ENCODE assay signal across 8 cellular contexts in the genomic region with DNA sequence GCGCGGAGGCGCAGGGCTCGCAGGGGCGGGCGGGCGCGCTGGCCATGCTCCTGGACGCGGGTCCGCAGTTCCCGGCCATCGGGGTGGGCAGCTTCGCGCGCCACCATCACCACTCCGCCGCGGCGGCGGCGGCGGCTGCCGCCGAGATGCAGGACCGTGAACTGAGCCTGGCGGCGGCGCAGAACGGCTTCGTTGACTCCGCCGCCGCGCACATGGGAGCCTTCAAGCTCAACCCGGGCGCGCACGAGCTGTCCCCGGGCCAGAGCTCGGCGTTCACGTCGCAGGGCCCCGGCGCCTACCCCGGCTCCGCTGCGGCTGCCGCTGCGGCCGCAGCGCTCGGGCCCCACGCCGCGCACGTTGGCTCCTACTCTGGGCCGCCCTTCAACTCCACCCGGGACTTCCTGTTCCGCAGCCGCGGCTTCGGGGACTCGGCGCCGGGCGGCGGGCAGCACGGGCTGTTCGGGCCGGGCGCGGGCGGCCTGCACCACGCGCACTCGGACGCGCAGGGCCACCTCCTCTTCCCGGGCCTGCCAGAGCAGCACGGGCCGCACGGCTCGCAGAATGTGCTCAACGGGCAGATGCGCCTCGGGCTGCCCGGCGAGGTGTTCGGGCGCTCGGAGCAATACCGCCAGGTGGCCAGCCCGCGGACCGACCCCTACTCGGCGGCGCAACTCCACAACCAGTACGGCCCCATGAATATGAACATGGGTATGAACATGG. TPM values are rescaled to one million over a fixed set of nuclear protein-coding genes. Genes with fewer than 3 reads are reported as not detected.
DNase-seq lines count a peak whose midpoint lies in the region; ATAC-seq, FAIRE-seq and TF ChIP-seq lines count a peak whose summit lies in the region.

No MANE protein-coding gene starts in this region.

- H3K4me3 ChIP-seq in HUES48 (ENCODE audit: low read depth, low read length) = peak overlapping the region; percentile 88
- H3K4me3 ChIP-seq in K562 = peak overlapping the region; percentile 59
- peak overlapping the region; percentile 49 for H3K4me3 ChIP-seq in lower lobe of right lung
- H3K4me3 ChIP-seq in adrenal gland = peak overlapping the region in 1 of 4 donors; percentile 64

- WGBS in K562 (ENCODE audit: insufficient coverage, low coverage, missing lambda C conversion rate) = under 1% methylated on average over 17 of the region's 101 CpGs
- WGBS in adrenal gland, 4 donors = 0 to 4% (median 2%) methylated on average over 4 to 101 of the region's 101 CpGs

- DNase-seq in ACHN = peak; percentile 36
- peak in 3 of 4 experiments; percentile 17 to 35 (median 27) for DNase-seq in K562 (ENCODE audit: extremely low read depth in 1 of 4, low spot score in 3 of 4)
- no peak for DNase-seq in lower lobe of right lung
- no peak for DNase-seq in dedifferentiated amniotic fluid mesenchymal stem cell (ENCODE audit: extremely low spot score)
- DNase-seq in adrenal gland = no peak

- H3K79me2 ChIP-seq in K562 (ENCODE audit: control insufficient read depth, insufficient read depth, low read length) = peaks cover 31% of the 10 kb centered on the region

- POLR2A ChIA-PET in K562 (lab: Yijun Ruan, JAX) = interaction anchor here (0.7 to 2.6 kb wide), 3 partner anchors 10 to 578 kb away, joined by 3 to 7 read pairs (median 6); no protein-coding TSS in a partner anchor

- peak overlapping the region; percentile 85; the same call in 1 of the 2 replicates for H3K4me2 ChIP-seq in K562 (ENCODE audit: insufficient read depth, low read length)

- H3K9ac ChIP-seq in HUES48 (ENCODE audit: low read depth, low read length) (peak overlapping the region; percentile 89), K562 (ENCODE audit: insufficient read depth in 1 of 2, low read depth in 2 of 2, low read length in 2 of 2) (peak overlapping the region; percentile 65 to 92)

- H4K20me1 ChIP-seq in K562 (replicated peaks; ENCODE audit: control insufficient read depth, insufficient read depth, low read length) = no peaks in the 10 kb centered on the region

- TF ChIP-seq EP300 in K562 (IDR thresholded peaks at IDR 0.05; ENCODE audit: low read length) = no peak

- in situ Hi-C loops in ACHN (cut with HindIII; ENCODE audit: low pct_ligation_motif_present, low pct_unique_long_range_greater_than_20kb, low sequenced_read_pairs) = no loop called here
- in situ Hi-C loops in K562 (cut with MboI) = no loop called here

- H3K27me3 ChIP-seq in HUES48 (ENCODE audit: control insufficient read depth, insufficient read depth, low read length) (peaks cover 61% of the 10 kb centered on the region), K562 (ENCODE audit: control insufficient read depth in 2 of 2, insufficient read depth in 2 of 2, low read length in 2 of 2) (no peaks in the 10 kb centered on the region), lower lobe of right lung (ENCODE audit: low read depth) (peaks cover 98% of the 10 kb centered on the region), adrenal gland (peaks cover 89% of the 10 kb centered on the region)

- ATAC-seq in K562 (peak; percentile 3), lower lobe of right lung (peak; percentile 5 to 31), HG02610 (IDR thresholded peaks at IDR 0.05; ENCODE audit: unreplicated experiment) (no peak), GM21381 (IDR thresholded peaks at IDR 0.05; ENCODE audit: unreplicated experiment) (no peak)

- H3K9me3 ChIP-seq in HUES48 (ENCODE audit: control insufficient read depth, insufficient read depth, low read length) (no peaks in the 10 kb centered on the region), K562 (replicated peaks; ENCODE audit: control insufficient read depth, insufficient read depth, low read depth, low read length) (no peaks in the 10 kb centered on the region), lower lobe of right lung (no peaks in the 10 kb centered on the region), adrenal gland (replicated peaks in 1 of 3) (no peaks in the 10 kb centered on the region)

- H2AFZ ChIP-seq in K562 (ENCODE audit: low read depth, low read length) = peak overlapping the region; percentile 59; the same call in 1 of the 2 replicates

- H3K4me1 ChIP-seq in HUES48 (ENCODE audit: control insufficient read depth, insufficient read depth, low read length) = peaks cover 32% of the 10 kb centered on the region
- peaks cover 5 to 46% of the 10 kb centered on the region in 2 experiments; a peak in 3 of 5 replicates for H3K4me1 ChIP-seq in K562 (replicated peaks in 1 of 2; ENCODE audit: control insufficient read depth in 2 of 2, insufficient read depth in 2 of 2, low read length in 2 of 2)
- peaks cover 37% of the 10 kb centered on the region for H3K4me1 ChIP-seq in lower lobe of right lung
- H3K4me1 ChIP-seq in adrenal gland (replicated peaks in 1 of 2) = peaks cover 19 to 27% of the 10 kb centered on the region in 2 donors

- TF ChIP-seq POLR2A in K562 (conservative IDR thresholded peaks at IDR 0.05) (no peak), adrenal gland (IDR thresholded peaks at IDR 0.05) (no peak)

- TF ChIP-seq CTCF in K562 (IDR thresholded peaks at IDR 0.05 in 2 of 3, conservative IDR thresholded peaks at IDR 0.05 in 1 of 3; ENCODE audit: insufficient read depth in 2 of 3, low read depth in 1 of 3, low read length in 3 of 3) (no peak), lower lobe of right lung (IDR thresholded peaks at IDR 0.05) (no peak), adrenal gland (IDR thresholded peaks at IDR 0.05) (no peak)

- no peak for FAIRE-seq in K562 (lab: Jason Lieb, UNC)

- H3K36me3 ChIP-seq in HUES48 (ENCODE audit: control insufficient read depth, insufficient read depth, low read length) = peaks cover 38% of the 10 kb centered on the region
- peaks cover 14% of the 10 kb centered on the region; the same call in 1 of the 3 replicates for H3K36me3 ChIP-seq in K562 (ENCODE audit: control insufficient read depth, insufficient read depth, low read length)
- no peaks in the 10 kb centered on the region for H3K36me3 ChIP-seq in lower lobe of right lung
- no peaks in the 10 kb centered on the region for H3K36me3 ChIP-seq in adrenal gland (replicated peaks in 1 of 2)

- intact Hi-C loops in K562 (cut with micrococcal nuclease) (loop anchor here (5.0 kb wide), 1 partner anchor 255 kb away; no protein-coding TSS in a partner anchor), lower lobe of right lung (cut with DNase I) (no loop called here), adrenal gland (cut with DNase I) (no loop called here)

- CTCF ChIA-PET in K562 (lab: Yijun Ruan, JAX; ENCODE audit: low intra/inter-chr PET ratio) = no interaction called here

- H3K27ac ChIP-seq in HUES48 (ENCODE audit: low read depth, low read length) (peak overlapping the region; percentile 98), K562 (ENCODE audit: extremely low read depth, low read depth, low read length) (peak overlapping the region; percentile 92), lower lobe of right lung (no peak overlapping the region), adrenal gland (no peak overlapping the region)

- no peak for TF ChIP-seq RAD21 in K562 (CRISPR knock-in tag; conservative IDR thresholded peaks at IDR 0.05 in 1 of 2, IDR thresholded peaks at IDR 0.05 in 1 of 2)

- no TSS peak for BruUV-seq in K562 (replicated peaks; lab: Mats Ljungman, UMichigan)

- no peaks in the 10 kb centered on the region for H3K9me1 ChIP-seq in K562 (ENCODE audit: control insufficient read depth, insufficient read depth, low read length)

TF ChIP-seq in K562, 482 proteins besides CTCF, POLR2A, EP300 and RAD21 (continues in another document):
- TF ChIP-seq RBBP5 (IDR thresholded peaks at IDR 0.05; ENCODE audit: borderline replicate concordance, insufficient read depth, low read length, poor library complexity, severe bottlenecking) = peak; percentile 26

RNA-seq across cellular contexts. Expression of gene ZIC2, which starts 0.6 kb away (rescaled TPM):
- total RNA-seq in K562 (2011; cell fraction: chromatin; rRNA removed; ENCODE audit: low replicate concordance) = 5.8 and 7.8 TPM in 2 replicates
- total RNA-seq in K562 (2011; cell fraction: nucleolus; rRNA removed) = 5.7 and 7.7 TPM in 2 replicates
- total RNA-seq in K562 (2011; cell fraction: nucleoplasm; rRNA removed) = 4.1 and 7.0 TPM in 2 replicates
- 3.7 and 6.1 TPM in 2 replicates for total RNA-seq in K562 (2014; rRNA removed)
- 2.3 and 2.4 TPM in 2 replicates for total RNA-seq in K562 (2014; rRNA removed; fragmentation: Illumina TruSeq; extraction: Trizol)
- 3.7 and 4.5 TPM in 2 replicates for total RNA-seq in K562 (2015; rRNA removed; fragmentation: Illumina TruSeq; extraction: Trizol)
- 18.0 and 22.1 TPM in 2 replicates for total RNA-seq in K562 (2021)
- 1.8 and 2.2 TPM in 2 replicates for polyA plus RNA-seq in K562 (2011; rRNA removed)
- 1.4 and 2.3 TPM in 2 replicates for polyA plus RNA-seq in K562 (2011; cell fraction: cytosol; rRNA removed)
- 6.9 and 9.9 TPM in 2 replicates for polyA plus RNA-seq in K562 (2011; cell fraction: nucleus; rRNA removed)
- polyA plus RNA-seq in K562 (2012) = 7.4 and 9.3 TPM in 2 replicates
- 6.5 and 7.3 TPM in 2 replicates for polyA plus RNA-seq in K562 (2014; fragmentation: Illumina TruSeq; extraction: Trizol)
- polyA plus RNA-seq in K562 (2014; fragmentation: Nextera tagmentation; extraction: Ambion mirVana) = 1 to 10 TPM; 4.2 to 9.8 TPM
- polyA plus RNA-seq in K562 (2014; rRNA removed) = 4.6 and 6.3 TPM in 2 replicates
- polyA minus RNA-seq in K562 (2011; rRNA and poly(A)+ RNA removed) = 1.5 and 2.4 TPM in 2 replicates
- polyA minus RNA-seq in K562 (2011; cell fraction: cytosol; rRNA and poly(A)+ RNA removed) = 2.9 and 10.6 TPM in 2 replicates
- polyA minus RNA-seq in K562 (2011; cell fraction: nucleus; rRNA and poly(A)+ RNA removed) = 7.3 and 9.6 TPM in 2 replicates
- total RNA-seq in lower lobe of right lung = not detected
- total RNA-seq in adrenal gland = under 1 TPM in 2 of 8 donors, not detected in 6; 0.43 to 0.46 TPM
- polyA plus RNA-seq in adrenal gland = not detected

RNA-seq across cellular contexts. Expression of gene ZIC5, which starts 10.6 kb away (rescaled TPM):
- total RNA-seq in K562 (2011; cell fraction: chromatin; rRNA removed; ENCODE audit: low replicate concordance) = 0.97 and 1.9 TPM in 2 replicates
- 0.79 and 1.0 TPM in 2 replicates for total RNA-seq in K562 (2011; cell fraction: nucleolus; rRNA removed)
- total RNA-seq in K562 (2011; cell fraction: nucleoplasm; rRNA removed) = 1.2 and 1.6 TPM in 2 replicates
- 1.1 and 1.3 TPM in 2 replicates for total RNA-seq in K562 (2014; rRNA removed)
- 1.1 and 1.2 TPM in 2 replicates for total RNA-seq in K562 (2014; rRNA removed; fragmentation: Illumina TruSeq; extraction: Trizol)
- 1.3 and 1.5 TPM in 2 replicates for total RNA-seq in K562 (2015; rRNA removed; fragmentation: Illumina TruSeq; extraction: Trizol)
- 2.0 and 2.2 TPM in 2 replicates for total RNA-seq in K562 (2021)
- polyA plus RNA-seq in K562 (2011; rRNA removed) = 0.76 and 0.92 TPM in 2 replicates
- 0.55 and 0.61 TPM in 2 replicates for polyA plus RNA-seq in K562 (2011; cell fraction: cytosol; rRNA removed)
- polyA plus RNA-seq in K562 (2011; cell fraction: nucleus; rRNA removed) = 1.2 and 1.7 TPM in 2 replicates
- 0.68 and 0.83 TPM in 2 replicates for polyA plus RNA-seq in K562 (2012)
- polyA plus RNA-seq in K562 (2014; fragmentation: Illumina TruSeq; extraction: Trizol) = 1.3 and 1.8 TPM in 2 replicates
- under 1 TPM; 0.57 to 0.73 TPM for polyA plus RNA-seq in K562 (2014; fragmentation: Nextera tagmentation; extraction: Ambion mirVana)
- 0.89 and 1.4 TPM in 2 replicates for polyA plus RNA-seq in K562 (2014; rRNA removed)
- 0.53 and 0.66 TPM in 2 replicates for polyA minus RNA-seq in K562 (2011; rRNA and poly(A)+ RNA removed)
- 0.91 and 1.2 TPM in 2 replicates for polyA minus RNA-seq in K562 (2011; cell fraction: cytosol; rRNA and poly(A)+ RNA removed)
- 1.3 and 1.4 TPM in 2 replicates for polyA minus RNA-seq in K562 (2011; cell fraction: nucleus; rRNA and poly(A)+ RNA removed)
- not detected for total RNA-seq in lower lobe of right lung
- total RNA-seq in adrenal gland = under 1 TPM in 1 of 8 donors, not detected in 7; 0.04 TPM
- not detected for polyA plus RNA-seq in adrenal gland

Comparison
In these comparisons a context has a peak if more than half of its experiments do, and no peak if none do; other contexts are left out.
1. DNase-seq: peak in ACHN (single experiment) and K562 (3 of 4); none in lower lobe of right lung (single experiment), dedifferentiated amniotic fluid mesenchymal stem cell (single experiment) and adrenal gland (0 of 7).
2. H3K27ac ChIP-seq: peak in HUES48 (single experiment) and K562 (single experiment); none in lower lobe of right lung (single experiment) and adrenal gland (0 of 5).
3. ATAC-seq: peak in K562 (single experiment) and lower lobe of right lung (2 of 2); none in HG02610 (single experiment) and GM21381 (single experiment).